9 cellular contexts compared by ENCODE assay signal in the genomic region with DNA sequence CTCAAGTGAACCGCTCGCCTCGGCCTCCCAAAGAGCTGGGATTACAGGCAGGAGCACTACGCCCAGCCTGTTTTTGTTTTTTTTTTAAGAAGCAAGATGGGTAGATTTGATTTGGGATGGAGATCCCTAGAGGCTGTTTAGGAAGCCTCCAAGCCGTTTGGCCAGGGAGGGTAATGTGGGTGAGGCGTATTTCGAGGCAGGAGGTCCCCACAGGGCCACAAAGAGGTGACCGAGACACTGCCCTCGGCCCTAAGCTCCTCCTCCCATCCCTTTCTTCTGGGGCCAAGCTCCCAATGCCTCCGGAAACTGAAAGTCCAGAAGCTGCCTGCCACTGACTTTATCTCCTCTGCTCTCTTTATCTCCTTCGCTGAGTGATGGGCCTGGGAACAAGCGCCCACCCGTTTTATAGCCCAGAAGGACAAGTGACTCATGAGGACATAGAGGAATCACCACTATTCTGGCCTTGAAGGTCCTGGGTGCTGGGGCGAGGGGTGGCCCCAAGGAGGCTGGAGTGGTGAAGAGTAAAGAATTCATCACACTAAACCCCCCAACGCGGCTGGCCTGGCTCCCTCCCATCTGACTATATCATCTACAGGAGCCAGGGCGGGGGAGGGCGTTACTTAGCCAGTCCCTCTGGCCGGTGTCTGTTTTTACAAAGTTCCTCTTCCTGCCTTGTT. TPM values are rescaled to one million over a fixed set of nuclear protein-coding genes. Genes with fewer than 3 reads are reported as not detected.
DNase-seq lines count a peak whose midpoint lies in the region; ATAC-seq and TF ChIP-seq lines count a peak whose summit lies in the region.
"Had no signal": no experiment of that assay in that cellular context is flagged by ENCODE, and none has a peak within 500 bp of the region (broad histone marks: within the 10 kb centered on the region; RNA-seq: fewer than 3 reads in every experiment).

No MANE protein-coding gene starts in this region.

- H3K27ac ChIP-seq in adrenal gland (peak overlapping the region; percentile 76 to 96 (median 85)), lung (ENCODE audit: low read depth in 1 of 2, low read length in 1 of 2) (peak overlapping the region; percentile 69 to 87), testis (peak overlapping the region; percentile 36 to 64)

- intact Hi-C loops in adrenal gland (cut with DNase I) (no loop called here), testis (cut with DNase I; ENCODE audit: low total_unique reads) (no loop called here)

- peaks cover 19% of the 10 kb centered on the region for H3K36me3 Mint-ChIP-seq in T-helper 1 cell treated with Interleukin-12 subunit alpha and Interleukin-12 subunit beta and Interleukin-4 antibody, amounts not matched to agents 30 μg/mL and 1 μg/mL, for 36 hours (ENCODE audit: low read depth)

- H3K4me3 ChIP-seq in adrenal gland (no peak overlapping the region), lung (no peak overlapping the region), testis (no peak overlapping the region)

- H3K36me3 ChIP-seq in adrenal gland (replicated peaks in 1 of 2): no peaks in the 10 kb centered on the region
- H3K36me3 ChIP-seq in lung (ENCODE audit: control insufficient read depth in 2 of 2, insufficient read depth in 2 of 2, low read length in 2 of 2): no peaks in the 10 kb centered on the region
- no peaks in the 10 kb centered on the region for H3K36me3 ChIP-seq in testis (ENCODE audit: low read depth, missing control alignments)

- ATAC-seq in lung (ENCODE audit: insufficient read depth, low FRiP score) (no peak), HG02973 (IDR thresholded peaks at IDR 0.05; ENCODE audit: unreplicated experiment) (no peak), HG03432 (IDR thresholded peaks at IDR 0.05; ENCODE audit: unreplicated experiment) (no peak), HG03520 (IDR thresholded peaks at IDR 0.05; ENCODE audit: unreplicated experiment) (no peak)

- peaks cover 55 to 66% of the 10 kb centered on the region in 2 donors for H3K4me1 ChIP-seq in adrenal gland (replicated peaks in 1 of 2)
- H3K4me1 ChIP-seq in lung (ENCODE audit: control insufficient read depth in 2 of 2, insufficient read depth in 2 of 2, low read length in 2 of 2): peaks cover 8 to 37% of the 10 kb centered on the region in 2 donors
- peaks cover 46% of the 10 kb centered on the region for H3K4me1 ChIP-seq in testis

- H3K9me3 ChIP-seq in adrenal gland (replicated peaks in 1 of 3) (no peaks in the 10 kb centered on the region), lung (ENCODE audit: control insufficient read depth in 2 of 2, insufficient read depth in 1 of 2, low read length in 1 of 2) (no peaks in the 10 kb centered on the region), testis (no peaks in the 10 kb centered on the region)

- H3K4me1 Mint-ChIP-seq in T-helper 1 cell treated with Interleukin-12 subunit alpha and Interleukin-12 subunit beta and Interleukin-4 antibody, amounts not matched to agents 30 μg/mL and 1 μg/mL, for 36 hours (ENCODE audit: low read depth): peaks cover 54% of the 10 kb centered on the region

- TF ChIP-seq POLR2A in adrenal gland (IDR thresholded peaks at IDR 0.05) (peak in 1 of 2 donors; percentile 69), testis (IDR thresholded peaks at IDR 0.05) (no peak)

- WGBS in adrenal gland, 4 donors: 15 to 26% (median 25%) methylated on average over 18 to 19 of the region's 19 CpGs
- 56 to 61% methylated on average over 19 of the region's 19 CpGs for WGBS in lung, 2 donors
- 42 to 51% methylated on average over 19 of the region's 19 CpGs for WGBS in testis, 2 donors

- no peak for DNase-seq in T-helper 1 cell
- peak; percentile 73 to 92 (median 88) for DNase-seq in adrenal gland
- no peak for DNase-seq in lung (ENCODE audit: low spot score)
- DNase-seq in testis: no peak

- no peaks in the 10 kb centered on the region for H3K9me3 Mint-ChIP-seq in T-helper 1 cell treated with Interleukin-12 subunit alpha and Interleukin-12 subunit beta and Interleukin-4 antibody, amounts not matched to agents 30 μg/mL and 1 μg/mL, for 36 hours

- H3K27me3 ChIP-seq in adrenal gland (no peaks in the 10 kb centered on the region), lung (ENCODE audit: control insufficient read depth, insufficient read depth) (no peaks in the 10 kb centered on the region), testis (no peaks in the 10 kb centered on the region)

- peak overlapping the region; percentile 5 for H3K4me3 Mint-ChIP-seq in T-helper 1 cell treated with Interleukin-12 subunit alpha and Interleukin-12 subunit beta and Interleukin-4 antibody, amounts not matched to agents 30 μg/mL and 1 μg/mL, for 36 hours

- H3K27ac Mint-ChIP-seq in T-helper 1 cell treated with Interleukin-12 subunit alpha and Interleukin-12 subunit beta and Interleukin-4 antibody, amounts not matched to agents 30 μg/mL and 1 μg/mL, for 36 hours: peak overlapping the region; percentile 58

- TF ChIP-seq CTCF in adrenal gland (IDR thresholded peaks at IDR 0.05) (peak in 1 of 6 experiments; percentile 4), lung (IDR thresholded peaks at IDR 0.05; ENCODE audit: control extremely low read depth, extremely low read depth) (no peak), testis (IDR thresholded peaks at IDR 0.05) (no peak)

- H3K27me3 Mint-ChIP-seq in T-helper 1 cell treated with Interleukin-12 subunit alpha and Interleukin-12 subunit beta and Interleukin-4 antibody, amounts not matched to agents 30 μg/mL and 1 μg/mL, for 36 hours (ENCODE audit: low read depth): no peaks in the 10 kb centered on the region

RNA-seq across cellular contexts. Expression of a gene that starts 2.0 kb away (rescaled TPM):
- total RNA-seq in adrenal gland: 100 to 1,000 TPM in 1 of 8 donors, 10 to 100 TPM in 7; 38.9 to 104 (median 67.5) TPM
- polyA plus RNA-seq in adrenal gland: 100 to 1,000 TPM in 1 of 3 donors, 10 to 100 TPM in 2; 21.3 to 170 (median 97.8) TPM
- 10 to 100 TPM; 60.7 to 61.1 TPM for total RNA-seq in lung
- polyA plus RNA-seq in lung: 100 to 1,000 TPM in 1 of 2 donors, 10 to 100 TPM in 1; 49.5 to 145 TPM
- 10 to 100 TPM; 32.5 to 42.4 TPM for total RNA-seq in testis
- polyA plus RNA-seq in testis (ENCODE audit: insufficient read depth, low read depth, low replicate concordance): 23.0 TPM

RNA-seq across cellular contexts. Expression of a gene that starts 40.6 kb away (rescaled TPM):
- total RNA-seq in adrenal gland: 10 to 100 TPM; 14.9 to 67.5 (median 39.7) TPM
- polyA plus RNA-seq in adrenal gland: 10 to 100 TPM in 2 of 3 donors, 1 to 10 TPM in 1; 6.7 to 29.0 (median 18.9) TPM
- total RNA-seq in lung: 10 to 100 TPM in 1 of 2 donors, 1 to 10 TPM in 1; 6.1 to 42.9 TPM
- polyA plus RNA-seq in lung: 10 to 100 TPM; 14.8 to 31.6 TPM
- 10 to 100 TPM in 1 of 2 donors, 1 to 10 TPM in 1; 5.6 to 11.2 TPM for total RNA-seq in testis
- polyA plus RNA-seq in testis (ENCODE audit: insufficient read depth, low read depth, low replicate concordance): 4.0 TPM
- total RNA-seq: HT-29 had no signal

Comparison
In these comparisons a context has a peak if more than half of its experiments do, and no peak if none do; other contexts are left out.
1. DNase-seq: peak in adrenal gland (7 of 7); none in T-helper 1 cell (0 of 5), lung (single experiment) and testis (single experiment).
2. Peak in every context shown above with its lines, with median percentiles within 50 percentile points of each other: H3K27ac ChIP-seq.